In the genomic region with DNA sequence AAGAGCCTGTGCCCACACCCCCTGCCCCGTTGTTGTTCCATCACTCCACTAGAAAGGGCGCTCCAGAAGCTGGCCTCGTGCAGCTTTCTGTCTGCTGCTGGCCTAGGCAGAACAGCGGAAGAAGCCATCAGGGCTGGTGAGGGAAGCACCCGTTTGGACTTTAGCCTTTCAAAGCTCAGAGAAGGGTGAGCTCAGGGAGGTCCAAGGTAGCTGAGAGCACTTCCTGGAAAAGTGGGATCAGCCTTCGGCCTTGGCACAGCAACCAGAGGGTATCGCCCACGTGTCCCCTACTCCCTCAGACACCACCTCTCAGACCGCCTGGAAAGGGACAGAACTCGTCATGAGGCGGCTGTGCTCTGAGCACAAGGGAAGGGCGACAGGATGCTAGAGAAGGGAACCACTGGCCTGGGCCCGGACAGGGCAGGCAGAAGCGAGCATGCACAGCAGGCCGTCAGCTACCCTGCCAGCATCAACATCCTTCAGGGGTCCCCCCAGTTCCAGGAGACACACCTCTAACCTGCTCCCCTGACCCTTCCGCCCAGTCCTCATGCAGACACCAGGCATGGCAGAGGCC, we compare ENCODE assay signal across 7 cellular contexts. TPM values are rescaled to one million over a fixed set of nuclear protein-coding genes. Genes with fewer than 3 reads are reported as not detected.
"Had no signal": no experiment of that assay in that cellular context is flagged by ENCODE, and none has a peak within 500 bp of the region (broad histone marks: within the 10 kb centered on the region; RNA-seq: fewer than 3 reads in every experiment).

No MANE protein-coding gene starts in this region.

RNA-seq across cellular contexts. Expression of a gene that starts 25.7 kb away (rescaled TPM):
- total RNA-seq: dermis blood vessel endothelial cell, endothelial cell of umbilical vein, left lobe of liver, lower lobe of right lung had no signal
- polyA plus RNA-seq: naive thymus-derived CD4-positive, alpha-beta T cell had no signal

RNA-seq across cellular contexts. Expression of a gene that starts 52.3 kb away (rescaled TPM):
- total RNA-seq: cardiac septum; endothelial cell of umbilical vein; fibroblast of villous mesenchyme; lower lobe of right lung; naive thymus-derived CD4-positive, alpha-beta T cell had no signal
- polyA plus RNA-seq: naive thymus-derived CD4-positive, alpha-beta T cell had no signal
